In genomic region chr12:96489392-96490056, GRCh38 we compare ENCODE assay signal across 8 cellular contexts.
DNase-seq lines count a peak whose midpoint lies in the region; ATAC-seq lines count a peak whose summit lies in the region.

Gene CFAP54 (plus strand): TSS chr12:96489577. CDS start chr12:96489610, 33 bp downstream.

- ATAC-seq in HG03432 (IDR thresholded peaks at IDR 0.05; ENCODE audit: unreplicated experiment): peak; percentile 96

- DNase-seq in AG20443 (ENCODE audit: low spot score) (peak; percentile 96), GM19238 (ENCODE audit: insufficient read length, low spot score) (peak; percentile 84), NCI-H510A treated with DMSO at 0.1 percent for 48 hours (lab: John Stamatoyannopoulos, UW) (peak; percentile 93), dedifferentiated amniotic fluid mesenchymal stem cell (ENCODE audit: extremely low spot score) (peak; percentile 97), left kidney (ENCODE audit: low read depth, low spot score) (peak; percentile 99)
- peak; percentile 96 for DNase-seq in activated CD4-positive, alpha-beta T cell treated with anti-CD3 and anti-CD28 coated beads for 48 hours
- peak; percentile 93 for DNase-seq in stimulated activated CD4-positive, alpha-beta T cell treated with anti-CD3 and anti-CD28 coated beads, Interleukin-1b, Interleukin-23, amount 100 ng/mL, for 48 hours

Comparison
In these comparisons a context has a peak if more than half of its experiments do, and no peak if none do; other contexts are left out.
1. Peak in every context shown above with its lines: DNase-seq and ATAC-seq.